In genomic region chr2:145043399-145043834, GRCh38 we compare ENCODE assay signal across 1 cellular context.
TF ChIP-seq lines count a peak whose summit lies in the region.

No MANE protein-coding gene starts in this region.

TF ChIP-seq in SK-N-SH treated with all-trans-retinoic acid at 6 μM for 48 hours, 23 proteins besides CTCF, POLR2A, EP300 and RAD21 (continued from another document):
- no peak for TF ChIP-seq CSRNP3 (CRISPR knock-in tag; IDR thresholded peaks at IDR 0.05)
- TF ChIP-seq CSDC2 (CRISPR knock-in tag; IDR thresholded peaks at IDR 0.05), result no peak
